Comparison of ENCODE assay signal across 8 cellular contexts in the genomic region with DNA sequence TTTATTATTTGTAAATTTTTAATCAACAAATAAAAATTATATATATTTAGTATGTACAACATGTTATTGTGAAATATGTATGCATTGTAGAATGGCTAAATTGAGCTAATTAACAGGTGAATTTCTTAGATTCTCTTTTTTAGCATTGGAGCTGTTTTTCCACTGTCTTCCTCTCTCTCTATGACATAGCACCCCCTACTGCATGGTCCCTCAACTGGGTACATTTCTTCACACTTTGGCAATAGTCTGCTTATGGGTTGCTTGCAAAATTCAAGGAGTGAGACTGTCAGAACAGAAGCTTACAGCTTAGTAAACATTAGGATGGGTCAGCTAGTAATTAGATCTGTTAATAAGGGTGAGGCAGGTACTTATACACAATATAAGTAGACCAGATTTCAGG.
DNase-seq lines count a peak whose midpoint lies in the region; ATAC-seq and TF ChIP-seq lines count a peak whose summit lies in the region.

No MANE protein-coding gene starts in this region.

- H3K4me3 ChIP-seq in OCI-LY3 (ENCODE audit: low read length), result no peak overlapping the region

- no peaks in the 10 kb centered on the region for H3K36me3 ChIP-seq in OCI-LY3 (replicated peaks; ENCODE audit: low read depth, low read length)

- H3K27me3 ChIP-seq in OCI-LY3 (ENCODE audit: low read depth, low read length), result no peaks in the 10 kb centered on the region

- H3K4me1 Mint-ChIP-seq in activated T-cell treated with anti-CD3 and anti-CD28 coated beads, Interleukin-2, amount 50 U/mL, for 24 hours (ENCODE audit: low read depth), result no peaks in the 10 kb centered on the region

- H3K4me2 ChIP-seq in OCI-LY3 (ENCODE audit: low read length), result no peak overlapping the region

- H3K27ac Mint-ChIP-seq in activated T-cell treated with anti-CD3 and anti-CD28 coated beads, Interleukin-2, amount 50 U/mL, for 24 hours, result no peak overlapping the region

- no peak overlapping the region for H3K4me3 Mint-ChIP-seq in activated T-cell treated with anti-CD3 and anti-CD28 coated beads, Interleukin-2, amount 50 U/mL, for 24 hours

- no peaks in the 10 kb centered on the region for H4K20me1 ChIP-seq in OCI-LY3 (ENCODE audit: insufficient read depth, low read length)

- H3K9me3 ChIP-seq in OCI-LY3 (ENCODE audit: insufficient read depth, low read length), result no peaks in the 10 kb centered on the region

- peak; percentile 65 for TF ChIP-seq CTCF in OCI-LY3 (IDR thresholded peaks at IDR 0.05; ENCODE audit: low read depth, low read length)

- no peaks in the 10 kb centered on the region for H3K79me2 ChIP-seq in OCI-LY3 (ENCODE audit: low read length)

- H2AFZ ChIP-seq in OCI-LY3 (ENCODE audit: low read depth, low read length), result 0 out of 2 replicates have a peak overlapping the region, but pooled peaks have one; percentile 39

- H3K27me3 Mint-ChIP-seq in activated T-cell treated with anti-CD3 and anti-CD28 coated beads, Interleukin-2, amount 50 U/mL, for 24 hours, result no peaks in the 10 kb centered on the region

- H3K9me3 Mint-ChIP-seq in activated T-cell treated with anti-CD3 and anti-CD28 coated beads, Interleukin-2, amount 50 U/mL, for 24 hours, result no peaks in the 10 kb centered on the region

- H3K27ac ChIP-seq in OCI-LY3 (ENCODE audit: low read length), result no peak overlapping the region

- H3K4me1 ChIP-seq in OCI-LY3 (ENCODE audit: low read length), result no peaks in the 10 kb centered on the region

- DNase-seq in NOMO-1 (lab: John Stamatoyannopoulos, UW; ENCODE audit: unreplicated experiment in 2 of 2) (peak; percentile 1 to 4), NOMO-1 treated with dmso at 0.1 percent for 144 hours (lab: John Stamatoyannopoulos, UW; ENCODE audit: unreplicated experiment) (no peak), fibroblast of gingiva (ENCODE audit: low read depth) (peak; percentile 44), stromal cell of bone marrow (ENCODE audit: low read depth) (peak; percentile 35), NCI-H2227 (lab: John Stamatoyannopoulos, UW; ENCODE audit: unreplicated experiment) (no peak)
- DNase-seq in activated T-cell treated with anti-CD3 and anti-CD28 coated beads, Interleukin-2, amount 50 U/mL, for 24 hours, result no peak

- no peak overlapping the region for H3K9ac ChIP-seq in OCI-LY3 (ENCODE audit: low read length)

- no peak for ATAC-seq in HG03095 (IDR thresholded peaks at IDR 0.05; ENCODE audit: unreplicated experiment)

- no peaks in the 10 kb centered on the region for H3K36me3 Mint-ChIP-seq in activated T-cell treated with anti-CD3 and anti-CD28 coated beads, Interleukin-2, amount 50 U/mL, for 24 hours (ENCODE audit: low read depth)

Comparison
In these comparisons a context has a peak if more than half of its experiments do, and no peak if none do; other contexts are left out.
1. DNase-seq: peak in NOMO-1 (2 of 2), fibroblast of gingiva (single experiment) and stromal cell of bone marrow (single experiment); none in NOMO-1 treated with dmso at 0.1 percent for 144 hours (single experiment), NCI-H2227 (single experiment) and activated T-cell treated with anti-CD3 and anti-CD28 coated beads, Interleukin-2, amount 50 U/mL, for 24 hours (single experiment).